In the genomic region with DNA sequence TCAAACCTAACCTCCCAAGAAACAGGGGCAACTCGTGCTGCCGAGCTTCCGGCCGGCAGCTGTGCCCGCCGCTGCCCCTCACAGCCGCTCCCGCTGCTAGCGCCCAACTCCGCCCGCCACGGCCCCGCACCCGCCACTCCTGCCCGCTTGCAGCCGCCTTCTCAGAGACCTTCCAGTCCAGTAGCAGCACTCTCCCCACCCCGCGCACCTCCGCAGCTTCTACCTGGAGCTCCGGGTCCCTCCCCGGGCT, we compare ENCODE assay signal across 7 cellular contexts. TPM values are rescaled to one million over a fixed set of nuclear protein-coding genes. Genes with fewer than 3 reads are reported as not detected.
DNase-seq lines count a peak whose midpoint lies in the region; ATAC-seq lines count a peak whose summit lies in the region.

No MANE protein-coding gene starts in this region.

- H3K4me3 Mint-ChIP-seq in effector memory CD8-positive, alpha-beta T cell, result peak overlapping the region; percentile 93 to 98
- peak overlapping the region; percentile 99 for H3K4me3 Mint-ChIP-seq in natural killer cell treated with Interleukin-12 subunit alpha and Interleukin-12 subunit beta and Interleukin-15 and Interleukin-18, amount 100 ng/mL, for 72 hours

- H3K9me3 Mint-ChIP-seq in effector memory CD8-positive, alpha-beta T cell, result no peaks in the 10 kb centered on the region
- H3K9me3 Mint-ChIP-seq in natural killer cell treated with Interleukin-12 subunit alpha and Interleukin-12 subunit beta and Interleukin-15 and Interleukin-18, amount 100 ng/mL, for 72 hours, result no peaks in the 10 kb centered on the region

- H3K27ac Mint-ChIP-seq in effector memory CD8-positive, alpha-beta T cell, result peak overlapping the region; percentile 97
- H3K27ac Mint-ChIP-seq in natural killer cell treated with Interleukin-12 subunit alpha and Interleukin-12 subunit beta and Interleukin-15 and Interleukin-18, amount 100 ng/mL, for 72 hours, result peak overlapping the region; percentile 85 to 90

- in situ Hi-C loops in HAP-1 (cut with MboI; ENCODE audit: low sequenced_read_pairs), result no loop called here

- H3K4me1 ChIP-seq in HAP-1, result peaks cover 14% of the 10 kb centered on the region

- no peaks in the 10 kb centered on the region for H3K27me3 Mint-ChIP-seq in effector memory CD8-positive, alpha-beta T cell
- H3K27me3 Mint-ChIP-seq in natural killer cell treated with Interleukin-12 subunit alpha and Interleukin-12 subunit beta and Interleukin-15 and Interleukin-18, amount 100 ng/mL, for 72 hours, result no peaks in the 10 kb centered on the region

- no peaks in the 10 kb centered on the region for H3K9me3 ChIP-seq in HAP-1

- ATAC-seq in GM18508 (IDR thresholded peaks at IDR 0.05; ENCODE audit: insufficient read depth, unreplicated experiment), result peak; percentile 15
- no peak for ATAC-seq in effector memory CD8-positive, alpha-beta T cell (replicated peaks)
- ATAC-seq in natural killer cell treated with Interleukin-12 subunit alpha and Interleukin-12 subunit beta and Interleukin-15 and Interleukin-18, amount 100 ng/mL, for 72 hours, result peak; percentile 67 to 70

- DNase-seq in HAP-1 (ENCODE audit: low spot score in 2 of 2) (no peak), NOMO-1 treated with DMSO at 0.1 percent for 48 hours (lab: John Stamatoyannopoulos, UW; ENCODE audit: unreplicated experiment) (peak; percentile 71), cerebellar nuclear complex (lab: John Stamatoyannopoulos, UW) (no peak), SW480 (ENCODE audit: low spot score) (no peak)
- no peak for DNase-seq in effector memory CD8-positive, alpha-beta T cell
- DNase-seq in natural killer cell treated with Interleukin-12 subunit alpha and Interleukin-12 subunit beta and Interleukin-15 and Interleukin-18, amount 100 ng/mL, for 72 hours (ENCODE audit: low spot score), result no peak

- peaks cover 20% of the 10 kb centered on the region for H3K36me3 Mint-ChIP-seq in effector memory CD8-positive, alpha-beta T cell (ENCODE audit: insufficient read depth)
- H3K36me3 Mint-ChIP-seq in natural killer cell treated with Interleukin-12 subunit alpha and Interleukin-12 subunit beta and Interleukin-15 and Interleukin-18, amount 100 ng/mL, for 72 hours, result no peaks in the 10 kb centered on the region

- no peaks in the 10 kb centered on the region for H3K27me3 ChIP-seq in HAP-1 (ENCODE audit: low read depth)

- no peaks in the 10 kb centered on the region for H3K36me3 ChIP-seq in HAP-1 (replicated peaks)

- peaks cover 4 to 7% of the 10 kb centered on the region in 2 donors for H3K4me1 Mint-ChIP-seq in effector memory CD8-positive, alpha-beta T cell (ENCODE audit: low read depth in 2 of 2)
- H3K4me1 Mint-ChIP-seq in natural killer cell treated with Interleukin-12 subunit alpha and Interleukin-12 subunit beta and Interleukin-15 and Interleukin-18, amount 100 ng/mL, for 72 hours (ENCODE audit: low read depth in 2 of 2), result peaks cover 12 to 18% of the 10 kb centered on the region in 2 donors

- peak overlapping the region; percentile 93 for H3K4me3 ChIP-seq in HAP-1

RNA-seq across cellular contexts. Expression of gene C2orf15, which starts 0.7 kb away (rescaled TPM):
- total RNA-seq in natural killer cell treated with Interleukin-12 subunit alpha and Interleukin-12 subunit beta and Interleukin-15 and Interleukin-18, amount 100 ng/mL, for 72 hours, result not detected

RNA-seq across cellular contexts. Expression of gene TSGA10, which starts 14.0 kb away (rescaled TPM):
- 1 to 10 TPM; 7.9 to 8.6 TPM for total RNA-seq in natural killer cell treated with Interleukin-12 subunit alpha and Interleukin-12 subunit beta and Interleukin-15 and Interleukin-18, amount 100 ng/mL, for 72 hours

RNA-seq across cellular contexts. Expression of gene LIPT1, which starts 14.0 kb away (rescaled TPM):
- 1 to 10 TPM; 4.2 to 6.7 TPM for total RNA-seq in natural killer cell treated with Interleukin-12 subunit alpha and Interleukin-12 subunit beta and Interleukin-15 and Interleukin-18, amount 100 ng/mL, for 72 hours

RNA-seq across cellular contexts. Expression of gene MITD1, which starts 40.1 kb away (rescaled TPM):
- total RNA-seq in natural killer cell treated with Interleukin-12 subunit alpha and Interleukin-12 subunit beta and Interleukin-15 and Interleukin-18, amount 100 ng/mL, for 72 hours, result 10 to 100 TPM; 36.1 to 44.2 TPM

RNA-seq across cellular contexts. Expression of gene MRPL30, which starts 40.2 kb away (rescaled TPM):
- 10 to 100 TPM; 19.3 to 22.4 TPM for total RNA-seq in natural killer cell treated with Interleukin-12 subunit alpha and Interleukin-12 subunit beta and Interleukin-15 and Interleukin-18, amount 100 ng/mL, for 72 hours
